1 cellular context compared by ENCODE assay signal in the genomic region with DNA sequence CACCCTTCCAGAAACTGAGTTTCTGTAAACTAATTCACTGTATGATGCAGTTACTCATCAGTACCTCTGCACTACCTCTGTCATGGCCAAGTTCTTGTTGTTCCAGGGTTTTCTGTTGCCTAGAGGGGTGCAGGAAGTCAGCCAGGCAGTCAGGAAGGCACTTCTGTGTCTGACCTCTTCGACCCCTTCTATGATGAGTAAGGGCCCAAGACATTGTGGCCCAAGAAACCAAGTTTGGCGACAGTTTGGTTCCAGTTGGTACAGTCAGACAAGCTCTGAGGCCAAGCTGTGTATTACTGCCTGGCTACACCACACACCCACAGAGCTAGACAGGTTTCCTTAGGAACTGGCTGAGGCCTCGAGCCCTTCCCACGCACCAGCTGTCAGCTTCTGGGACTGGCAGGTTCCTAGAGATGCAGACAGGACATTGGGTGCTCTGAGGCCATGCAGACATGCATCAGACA.
TF ChIP-seq lines count a peak whose summit lies in the region.

No MANE protein-coding gene starts in this region.

TF ChIP-seq in HepG2, 621 proteins besides CTCF, POLR2A, EP300 and RAD21 (continued from another document):
- TF ChIP-seq TARDBP (CRISPR knock-in tag; IDR thresholded peaks at IDR 0.05): no peak
- TF ChIP-seq SMYD3 (CRISPR knock-in tag; IDR thresholded peaks at IDR 0.05): no peak
- TF ChIP-seq ERF (CRISPR knock-in tag; IDR thresholded peaks at IDR 0.05): no peak
- TF ChIP-seq KMT2A (CRISPR knock-in tag; IDR thresholded peaks at IDR 0.05): no peak
- TF ChIP-seq ZBTB3 (CRISPR knock-in tag; IDR thresholded peaks at IDR 0.05; ENCODE audit: borderline replicate concordance, low read depth): no peak
- no peak for TF ChIP-seq BRCA1 (CRISPR knock-in tag; IDR thresholded peaks at IDR 0.05)
- TF ChIP-seq SIN3A (IDR thresholded peaks at IDR 0.05; ENCODE audit: borderline replicate concordance, low read depth, low read length): no peak
- TF ChIP-seq PATZ1 (CRISPR knock-in tag; IDR thresholded peaks at IDR 0.05): no peak
- TF ChIP-seq MTA1 (CRISPR knock-in tag; IDR thresholded peaks at IDR 0.05; ENCODE audit: borderline replicate concordance): no peak
- TF ChIP-seq SMAD3 (CRISPR knock-in tag; IDR thresholded peaks at IDR 0.05): no peak
- TF ChIP-seq MLLT10 (CRISPR knock-in tag; IDR thresholded peaks at IDR 0.05): no peak
- TF ChIP-seq, protein P1, sequence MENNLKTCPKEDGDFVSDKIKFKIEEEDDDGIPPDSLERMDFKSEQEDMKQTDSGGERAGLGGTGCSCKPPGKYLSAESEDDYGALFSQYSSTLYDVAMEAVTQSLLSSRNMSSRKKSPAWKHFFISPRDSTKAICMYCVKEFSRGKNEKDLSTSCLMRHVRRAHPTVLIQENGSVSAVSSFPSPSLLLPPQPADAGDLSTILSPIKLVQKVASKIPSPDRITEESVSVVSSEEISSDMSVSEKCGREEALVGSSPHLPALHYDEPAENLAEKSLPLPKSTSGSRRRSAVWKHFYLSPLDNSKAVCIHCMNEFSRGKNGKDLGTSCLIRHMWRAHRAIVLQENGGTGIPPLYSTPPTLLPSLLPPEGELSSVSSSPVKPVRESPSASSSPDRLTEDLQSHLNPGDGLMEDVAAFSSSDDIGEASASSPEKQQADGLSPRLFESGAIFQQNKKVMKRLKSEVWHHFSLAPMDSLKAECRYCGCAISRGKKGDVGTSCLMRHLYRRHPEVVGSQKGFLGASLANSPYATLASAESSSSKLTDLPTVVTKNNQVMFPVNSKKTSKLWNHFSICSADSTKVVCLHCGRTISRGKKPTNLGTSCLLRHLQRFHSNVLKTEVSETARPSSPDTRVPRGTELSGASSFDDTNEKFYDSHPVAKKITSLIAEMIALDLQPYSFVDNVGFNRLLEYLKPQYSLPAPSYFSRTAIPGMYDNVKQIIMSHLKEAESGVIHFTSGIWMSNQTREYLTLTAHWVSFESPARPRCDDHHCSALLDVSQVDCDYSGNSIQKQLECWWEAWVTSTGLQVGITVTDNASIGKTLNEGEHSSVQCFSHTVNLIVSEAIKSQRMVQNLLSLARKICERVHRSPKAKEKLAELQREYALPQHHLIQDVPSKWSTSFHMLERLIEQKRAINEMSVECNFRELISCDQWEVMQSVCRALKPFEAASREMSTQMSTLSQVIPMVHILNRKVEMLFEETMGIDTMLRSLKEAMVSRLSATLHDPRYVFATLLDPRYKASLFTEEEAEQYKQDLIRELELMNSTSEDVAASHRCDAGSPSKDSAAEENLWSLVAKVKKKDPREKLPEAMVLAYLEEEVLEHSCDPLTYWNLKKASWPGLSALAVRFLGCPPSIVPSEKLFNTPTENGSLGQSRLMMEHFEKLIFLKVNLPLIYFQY (CRISPR knock-in tag; IDR thresholded peaks at IDR 0.05; ENCODE audit: borderline replicate concordance): no peak
- no peak for TF ChIP-seq TCF7 (IDR thresholded peaks at IDR 0.05; ENCODE audit: low read depth)
- no peak for TF ChIP-seq ZNF451 (CRISPR knock-in tag; IDR thresholded peaks at IDR 0.05)
